In genomic region chr2:222944971-222945740, GRCh38 we compare ENCODE assay signal across 17 cellular contexts.
A peak's percentile ranks its signal among the peaks of the same experiment; 100 is the strongest.
DNase-seq lines count a peak whose midpoint lies in the region; ATAC-seq, FAIRE-seq and TF ChIP-seq lines count a peak whose summit lies in the region.
"Had no signal": no experiment of that assay in that cellular context is flagged by ENCODE, and none has a peak within 500 bp of the region (broad histone marks: within the 10 kb centered on the region; RNA-seq: fewer than 3 reads in every experiment).

No MANE protein-coding gene starts in this region.

- no peak overlapping the region for H2BK12ac ChIP-seq in trophoblast cell (ENCODE audit: low read length)

- H4K8ac ChIP-seq in trophoblast cell (ENCODE audit: low read depth, low read length) = no peak overlapping the region

- H3K4ac ChIP-seq in trophoblast cell (ENCODE audit: low read depth, low read length) = no peak overlapping the region

- DNase-seq in GM12891 (ENCODE audit: insufficient read length, low spot score) (no peak), uterus (no peak), trophoblast cell (no peak), G401 (ENCODE audit: low spot score) (no peak), A673 (ENCODE audit: low spot score) (no peak)
- DNase-seq: 8988T; CD8-positive, alpha-beta T cell; KBM-7; NCI-H1417 treated with DMSO at 0.1 percent for 48 hours; NCI-H1930; NCI-H2171 treated with DMSO at 0.1 percent for 48 hours; NCI-H748 treated with DMSO at 0.1 percent for 48 hours; PC-3 had no signal

- no peak overlapping the region for H3K27ac ChIP-seq in KMS-11
- H3K27ac ChIP-seq in mesodermal cell (ENCODE audit: low read depth, low read length, severe bottlenecking) = peak overlapping the region; percentile 43
- no peak overlapping the region for H3K27ac ChIP-seq in uterus
- H3K27ac ChIP-seq in trophoblast cell (ENCODE audit: low read depth, low read length) = no peak overlapping the region
- no peak overlapping the region for H3K27ac ChIP-seq in A673 (ENCODE audit: low read depth, low read length, poor library complexity, severe bottlenecking)

- peak; percentile 28 for FAIRE-seq in GM12891 (lab: Jason Lieb, UNC)
- FAIRE-seq: H1 had no signal

- BruUV-seq in A673 (replicated peaks; lab: Mats Ljungman, UMichigan) = no TSS peak

- TF ChIP-seq POLR2A in GM12891 (IDR thresholded peaks at IDR 0.05; ENCODE audit: low read depth, low read length) = no peak
- no peak for TF ChIP-seq POLR2A in uterus (IDR thresholded peaks at IDR 0.05)

- no peak for TF ChIP-seq CTCF in KMS-11 (conservative IDR thresholded peaks at IDR 0.05; ENCODE audit: low read depth, low read length)
- no peak for TF ChIP-seq CTCF in uterus (IDR thresholded peaks at IDR 0.05)
- no peak for TF ChIP-seq CTCF in A673 (conservative IDR thresholded peaks at IDR 0.05; ENCODE audit: low read depth, low read length)

- H4K91ac ChIP-seq in trophoblast cell (ENCODE audit: low read depth, low read length) = no peak overlapping the region

- H3K4me3 ChIP-seq in KMS-11 (IDR thresholded peaks at IDR 0.05; ENCODE audit: insufficient read depth, low read depth, low read length) (no peak overlapping the region), mesodermal cell (ENCODE audit: extremely low read depth, insufficient read depth, low read length, poor library complexity, severe bottlenecking) (no peak overlapping the region), uterus (no peak overlapping the region), trophoblast cell (ENCODE audit: low read depth, low read length) (no peak overlapping the region), A673 (ENCODE audit: low read depth, low read length, poor library complexity, severe bottlenecking) (no peak overlapping the region)

- 83 to 90% methylated on average over 1 of the region's 5 CpGs for WGBS in mesodermal cell (ENCODE audit: insufficient coverage in 2 of 2), 2 experiments
- no CpG with 5 or more reads among the region's 5 CpGs for WGBS in trophoblast cell (ENCODE audit: extremely low coverage, insufficient coverage, insufficient read length)

- H3K9me3 ChIP-seq in mesodermal cell (ENCODE audit: control insufficient read depth, low read length) = peaks cover 6% of the 10 kb centered on the region
- H3K9me3 ChIP-seq in uterus = no peaks in the 10 kb centered on the region
- no peaks in the 10 kb centered on the region for H3K9me3 ChIP-seq in trophoblast cell (ENCODE audit: insufficient read depth, low read depth, low read length)
- no peaks in the 10 kb centered on the region for H3K9me3 ChIP-seq in A673 (ENCODE audit: low read depth, low read length, poor library complexity, severe bottlenecking)

- no peak overlapping the region for H3K14ac ChIP-seq in trophoblast cell (ENCODE audit: low read length)

- no peak overlapping the region for H2AK5ac ChIP-seq in trophoblast cell (ENCODE audit: low read length)

- H3K4me2 ChIP-seq in KMS-11 (peak overlapping the region; percentile 64; the same call in 1 of the 2 replicates), trophoblast cell (ENCODE audit: low read length) (no peak overlapping the region)

- in situ Hi-C loops in G401 (cut with HindIII; ENCODE audit: low sequenced_read_pairs) = no loop called here

- H3K79me2 ChIP-seq in KMS-11 (ENCODE audit: insufficient read depth, low read depth) = no peaks in the 10 kb centered on the region
- no peaks in the 10 kb centered on the region for H3K79me2 ChIP-seq in trophoblast cell (ENCODE audit: control insufficient read depth, insufficient read depth, low read length, poor library complexity)

- no peak overlapping the region for H2BK120ac ChIP-seq in trophoblast cell (ENCODE audit: insufficient read depth, low read length, poor library complexity)

- no peak overlapping the region for H4K12ac ChIP-seq in trophoblast cell (ENCODE audit: low read depth, low read length)

- H3K79me1 ChIP-seq in trophoblast cell (ENCODE audit: low read length) = no peaks in the 10 kb centered on the region

- H3K9ac ChIP-seq in KMS-11 = no peak overlapping the region
- H3K9ac ChIP-seq in trophoblast cell (ENCODE audit: low read length) = no peak overlapping the region

- H3K23ac ChIP-seq in trophoblast cell (ENCODE audit: low read length) = no peak overlapping the region

- no peaks in the 10 kb centered on the region for H3K27me3 ChIP-seq in KMS-11 (ENCODE audit: insufficient read depth, low read depth)
- no peaks in the 10 kb centered on the region for H3K27me3 ChIP-seq in uterus
- no peaks in the 10 kb centered on the region for H3K27me3 ChIP-seq in trophoblast cell (ENCODE audit: insufficient read depth, low read length)
- H3K27me3 ChIP-seq in A673 (replicated peaks; ENCODE audit: insufficient read depth, low read depth, low read length, poor library complexity) = no peaks in the 10 kb centered on the region

- intact Hi-C loops in uterus (cut with DNase I; ENCODE audit: low total_unique reads) (no loop called here), A673 (cut with micrococcal nuclease; ENCODE audit: unreplicated experiment) (no loop called here)

- ATAC-seq in SK-N-SH treated with all-trans-retinoic acid at 6 μM for 48 hours = 0 out of 3 replicates have a peak, but pooled peaks have one; percentile 14
- ATAC-seq: CD8-positive, alpha-beta T cell; PC-3 had no signal

- CTCF ChIA-PET in A673 (lab: Charles Lee) = no interaction called here

- POLR2A ChIA-PET in A673 (lab: Charles Lee; ENCODE audit: low non-redundant PET) = interaction anchor here (0.6 kb wide), 1 partner anchor 239 kb away, joined by 3 read pairs; no protein-coding TSS in a partner anchor

- H2AFZ ChIP-seq in KMS-11 (ENCODE audit: low read depth) (no peak overlapping the region), trophoblast cell (ENCODE audit: insufficient read depth, low read length, poor library complexity) (no peak overlapping the region)

- H3K4me1 ChIP-seq in KMS-11 (ENCODE audit: low read depth, poor library complexity, severe bottlenecking) = peaks cover 32% of the 10 kb centered on the region
- peaks cover 20% of the 10 kb centered on the region for H3K4me1 ChIP-seq in mesodermal cell (ENCODE audit: control insufficient read depth, insufficient read depth, low read length, poor library complexity, severe bottlenecking)
- H3K4me1 ChIP-seq in uterus = no peaks in the 10 kb centered on the region
- H3K4me1 ChIP-seq in trophoblast cell (ENCODE audit: control insufficient read depth in 1 of 2, insufficient read depth in 2 of 2, low read length in 2 of 2) = peaks cover 4% of the 10 kb centered on the region in 2 experiments
- peaks cover 28% of the 10 kb centered on the region for H3K4me1 ChIP-seq in A673 (ENCODE audit: insufficient read depth, low read length, poor library complexity, severe bottlenecking)

- no peak overlapping the region for H3K18ac ChIP-seq in trophoblast cell (ENCODE audit: low read length)

- no peak overlapping the region for H2BK5ac ChIP-seq in trophoblast cell (ENCODE audit: low read depth, low read length, poor library complexity)

- no peaks in the 10 kb centered on the region for H4K20me1 ChIP-seq in KMS-11 (ENCODE audit: insufficient read depth)

- H3K36me3 ChIP-seq in KMS-11 (ENCODE audit: insufficient read depth) (no peaks in the 10 kb centered on the region), mesodermal cell (ENCODE audit: control insufficient read depth, insufficient read depth, low read length) (peaks cover 13% of the 10 kb centered on the region), uterus (no peaks in the 10 kb centered on the region), trophoblast cell (ENCODE audit: control insufficient read depth in 1 of 2, insufficient read depth in 2 of 2, low read length in 2 of 2) (no peaks in the 10 kb centered on the region), A673 (ENCODE audit: insufficient read depth, low read length, poor library complexity, severe bottlenecking) (peaks cover 5% of the 10 kb centered on the region)

TF ChIP-seq in GM12891, 5 proteins besides CTCF, POLR2A, EP300 and RAD21:
- TF ChIP-seq SPI1 (IDR thresholded peaks at IDR 0.05; ENCODE audit: low read depth, low read length) (no peak), POU2F2 (IDR thresholded peaks at IDR 0.05; ENCODE audit: low read depth, low read length) (no peak), TAF1 (IDR thresholded peaks at IDR 0.05; ENCODE audit: low read depth, low read length) (no peak), PAX5 (IDR thresholded peaks at IDR 0.05; ENCODE audit: insufficient read depth, low read length, severe bottlenecking) (no peak), POLR2AphosphoS5 (IDR thresholded peaks at IDR 0.05; ENCODE audit: low read depth, low read length) (no peak)

TF ChIP-seq in SK-N-SH treated with all-trans-retinoic acid at 6 μM for 48 hours, 23 proteins besides CTCF, POLR2A, EP300 and RAD21:
- TF ChIP-seq TCF4 (CRISPR knock-in tag; IDR thresholded peaks at IDR 0.05; ENCODE audit: borderline replicate concordance) (peak; percentile 63; the same call in 1 of the 2 replicates), CSDC2 (CRISPR knock-in tag; IDR thresholded peaks at IDR 0.05) (no peak)
TF ChIP-seq in SK-N-SH treated with all-trans-retinoic acid at 6 μM for 48 hours: peak in this region for 1.
